In genomic region chr19:18477974-18478373, GRCh38 we compare ENCODE assay signal across 1 cellular context.
A peak's percentile ranks its signal among the peaks of the same experiment; 100 is the strongest.
TF ChIP-seq lines count a peak whose summit lies in the region.

No MANE protein-coding gene starts in this region.

TF ChIP-seq in K562, 482 proteins besides CTCF, POLR2A, EP300 and RAD21 (continued from another document and continues in another):
- TF ChIP-seq ZNF407 (IDR thresholded peaks at IDR 0.05; ENCODE audit: low read depth) (no peak), TSHZ1 (CRISPR knock-in tag; IDR thresholded peaks at IDR 0.05) (0 out of 2 replicates have a peak, but pooled peaks have one; percentile 79), RB1 (IDR thresholded peaks at IDR 0.05; ENCODE audit: low read depth) (no peak), FOXP1 (CRISPR knock-in tag; IDR thresholded peaks at IDR 0.05) (no peak), CTCFL (IDR thresholded peaks at IDR 0.05; ENCODE audit: borderline replicate concordance, insufficient read depth, low read depth, low read length, poor library complexity, severe bottlenecking) (no peak), ZNF12 (CRISPR knock-in tag; IDR thresholded peaks at IDR 0.05) (no peak), SRF (CRISPR knock-in tag; IDR thresholded peaks at IDR 0.05) (peak in 1 of 2 experiments; percentile 28; a peak in 1 of 4 replicates), RFX7 (CRISPR knock-in tag; IDR thresholded peaks at IDR 0.05) (no peak), ZNF324 (CRISPR knock-in tag; IDR thresholded peaks at IDR 0.05) (no peak), HDAC8 (tag; IDR thresholded peaks at IDR 0.05) (no peak), ZNF280B (CRISPR knock-in tag; IDR thresholded peaks at IDR 0.05) (no peak), ELF4 (CRISPR knock-in tag; IDR thresholded peaks at IDR 0.05) (no peak), PRMT5 (CRISPR knock-in tag; IDR thresholded peaks at IDR 0.05) (no peak), XRCC3 (IDR thresholded peaks at IDR 0.05) (no peak), NFXL1 (CRISPR knock-in tag; IDR thresholded peaks at IDR 0.05) (no peak), ZNF668 (CRISPR knock-in tag; IDR thresholded peaks at IDR 0.05) (no peak), RNF219 (CRISPR knock-in tag; IDR thresholded peaks at IDR 0.05) (no peak), KDM5B (IDR thresholded peaks at IDR 0.05; ENCODE audit: insufficient replicate concordance, low read depth, low read length) (no peak), MCM2 (IDR thresholded peaks at IDR 0.05; ENCODE audit: low read depth) (no peak), LCOR (CRISPR knock-in tag; IDR thresholded peaks at IDR 0.05) (no peak), ARID3B (CRISPR knock-in tag; IDR thresholded peaks at IDR 0.05; ENCODE audit: borderline replicate concordance) (peak; percentile 87; the same call in 1 of the 2 replicates), HNRNPK (IDR thresholded peaks at IDR 0.05; ENCODE audit: low read depth, low read length, poor library complexity, severe bottlenecking) (no peak), BCL6 (CRISPR knock-in tag; IDR thresholded peaks at IDR 0.05) (0 out of 2 replicates have a peak, but pooled peaks have one; percentile 42), ZNF696 (CRISPR knock-in tag; conservative IDR thresholded peaks at IDR 0.05) (no peak), FOXK2 (conservative IDR thresholded peaks at IDR 0.05 in 1 of 2, IDR thresholded peaks at IDR 0.05 in 1 of 2; ENCODE audit: low read depth in 2 of 2) (no peak), YBX1 (IDR thresholded peaks at IDR 0.05) (no peak), RREB1 (CRISPR knock-in tag; IDR thresholded peaks at IDR 0.05) (0 out of 2 replicates have a peak, but pooled peaks have one; percentile 68), PTRF (tag; IDR thresholded peaks at IDR 0.05) (peak; percentile 41; the same call in 1 of the 2 replicates), SP1 (CRISPR knock-in tag; IDR thresholded peaks at IDR 0.05) (no peak), ZKSCAN1 (IDR thresholded peaks at IDR 0.05; ENCODE audit: low read depth, low read length) (no peak)
